Comparison of ENCODE assay signal across 1 cellular context in the genomic region with DNA sequence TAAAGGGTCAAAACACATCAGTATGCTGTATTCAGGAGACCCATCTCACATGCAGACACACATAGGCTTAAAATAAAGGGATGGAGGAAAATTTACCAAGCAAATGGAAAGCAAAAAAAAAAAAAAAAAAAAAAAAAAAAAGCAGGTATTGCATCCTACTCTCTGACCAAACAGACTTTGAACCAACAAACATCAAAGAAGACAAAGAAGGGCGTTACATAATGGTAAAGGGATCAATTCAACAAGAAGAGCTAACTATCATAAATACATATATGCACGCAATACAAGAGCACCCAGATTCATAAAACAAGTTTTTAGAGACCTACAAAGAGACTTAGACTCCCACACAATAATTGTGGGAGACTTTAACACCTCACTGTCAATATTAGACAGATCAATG.
A peak's percentile ranks its signal among the peaks of the same experiment; 100 is the strongest.
DNase-seq lines count a peak whose midpoint lies in the region; ATAC-seq, FAIRE-seq and TF ChIP-seq lines count a peak whose summit lies in the region.
"Not testable (repeated sequence)": the region's sequence is repeated elsewhere in the genome, so short reads cannot be mapped to it uniquely, and the experiment has no call there.

No MANE protein-coding gene starts in this region.

- TF ChIP-seq POLR2A in HepG2 (IDR thresholded peaks at IDR 0.05; ENCODE audit: insufficient read depth in 1 of 2, low read depth in 2 of 2, low read length in 2 of 2), result not testable (repeated sequence)

- H3K79me2 ChIP-seq in HepG2 (ENCODE audit: insufficient read depth, low read length), result not testable (repeated sequence)

- BruUV-seq in HepG2 (replicated peaks; lab: Mats Ljungman, UMichigan), result not testable (repeated sequence)

- not testable (repeated sequence) for TF ChIP-seq RAD21 in HepG2 (CRISPR knock-in tag; IDR thresholded peaks at IDR 0.05)

- peak; percentile 81 for DNase-seq in HepG2 (ENCODE audit: low spot score)

- CTCF ChIA-PET in HepG2 (lab: Yijun Ruan, JAX; ENCODE audit: low intra/inter-chr PET ratio, low total read pairs), result not testable (repeated sequence)

- TF ChIP-seq EP300 in HepG2 (IDR thresholded peaks at IDR 0.05; ENCODE audit: low read depth in 2 of 2, low read length in 2 of 2), result peak; percentile 36 to 64; a peak in 2 of 4 replicates
- not testable (repeated sequence) for TF ChIP-seq EP300 in HepG2 (CRISPR knock-in tag; IDR thresholded peaks at IDR 0.05; ENCODE audit: borderline replicate concordance)

- intact Hi-C loops in HepG2 (cut with micrococcal nuclease; ENCODE audit: unreplicated experiment), result loop anchor here (10.0 kb wide), 1 partner anchor 66 kb away; no protein-coding TSS in a partner anchor

- not testable (repeated sequence) for TF ChIP-seq CTCF in HepG2 (CRISPR knock-in tag; IDR thresholded peaks at IDR 0.05)

- POLR2A ChIA-PET in HepG2 (lab: Yijun Ruan, JAX), result interaction anchor here (0.6 kb wide), 2 partner anchors 340 to 1392 kb away, joined by 3 read pairs; no protein-coding TSS in a partner anchor

- not testable (repeated sequence) for H3K27ac ChIP-seq in HepG2 (ENCODE audit: extremely low read length, insufficient read depth, low read length)

- H2AFZ ChIP-seq in HepG2 (ENCODE audit: low read length), result not testable (repeated sequence)

- not testable (repeated sequence) for H3K4me3 ChIP-seq in HepG2 (replicated peaks in 1 of 3; ENCODE audit: insufficient read depth in 1 of 3, low read depth in 2 of 3, low read length in 3 of 3)

- in situ Hi-C loops in HepG2 (cut with HindIII; ENCODE audit: extremely low pct_ligation_motif_present, low pct_unique_long_range_greater_than_20kb), result not testable (repeated sequence)

- H3K36me3 ChIP-seq in HepG2 (replicated peaks in 1 of 2; ENCODE audit: control insufficient read depth in 1 of 2, insufficient read depth in 2 of 2, low read length in 2 of 2), result not testable (repeated sequence)

- H3K4me2 ChIP-seq in HepG2 (ENCODE audit: low read depth, low read length), result 0 out of 2 replicates have a peak overlapping the region, but pooled peaks have one; percentile 27

- H3K27me3 ChIP-seq in HepG2 (ENCODE audit: control insufficient read depth in 1 of 2, insufficient read depth in 2 of 2, low read length in 2 of 2), result not testable (repeated sequence)

- peaks cover 33% of the 10 kb centered on the region for H3K4me1 ChIP-seq in HepG2 (ENCODE audit: insufficient read depth, low read length)

- not testable (repeated sequence) for H3K9me3 ChIP-seq in HepG2 (ENCODE audit: low read length)

- FAIRE-seq in HepG2 (lab: Jason Lieb, UNC), result peak; percentile 18

- H3K9ac ChIP-seq in HepG2 (ENCODE audit: insufficient read depth, low read depth, low read length), result not testable (repeated sequence)

- ATAC-seq in HepG2, result not testable (repeated sequence)

- H4K20me1 ChIP-seq in HepG2 (ENCODE audit: insufficient read depth, low read length), result not testable (repeated sequence)

- 32% methylated on average over 2 of the region's 2 CpGs for WGBS in HepG2 (ENCODE audit: low lambda C conversion rate)

TF ChIP-seq in HepG2, 621 proteins besides CTCF, POLR2A, EP300 and RAD21 (continues in another document):
- TF ChIP-seq, protein P1, sequence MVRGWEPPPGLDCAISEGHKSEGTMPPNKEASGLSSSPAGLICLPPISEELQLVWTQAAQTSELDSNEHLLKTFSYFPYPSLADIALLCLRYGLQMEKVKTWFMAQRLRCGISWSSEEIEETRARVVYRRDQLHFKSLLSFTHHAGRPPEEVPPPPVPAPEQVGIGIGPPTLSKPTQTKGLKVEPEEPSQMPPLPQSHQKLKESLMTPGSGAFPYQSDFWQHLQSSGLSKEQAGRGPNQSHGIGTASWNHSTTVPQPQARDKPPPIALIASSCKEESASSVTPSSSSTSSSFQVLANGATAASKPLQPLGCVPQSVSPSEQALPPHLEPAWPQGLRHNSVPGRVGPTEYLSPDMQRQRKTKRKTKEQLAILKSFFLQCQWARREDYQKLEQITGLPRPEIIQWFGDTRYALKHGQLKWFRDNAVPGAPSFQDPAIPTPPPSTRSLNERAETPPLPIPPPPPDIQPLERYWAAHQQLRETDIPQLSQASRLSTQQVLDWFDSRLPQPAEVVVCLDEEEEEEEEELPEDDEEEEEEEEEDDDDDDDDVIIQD (CRISPR knock-in tag; IDR thresholded peaks at IDR 0.05; ENCODE audit: low read depth), result peak; percentile 60; the same call in 1 of the 2 replicates
- TF ChIP-seq, protein P2, sequence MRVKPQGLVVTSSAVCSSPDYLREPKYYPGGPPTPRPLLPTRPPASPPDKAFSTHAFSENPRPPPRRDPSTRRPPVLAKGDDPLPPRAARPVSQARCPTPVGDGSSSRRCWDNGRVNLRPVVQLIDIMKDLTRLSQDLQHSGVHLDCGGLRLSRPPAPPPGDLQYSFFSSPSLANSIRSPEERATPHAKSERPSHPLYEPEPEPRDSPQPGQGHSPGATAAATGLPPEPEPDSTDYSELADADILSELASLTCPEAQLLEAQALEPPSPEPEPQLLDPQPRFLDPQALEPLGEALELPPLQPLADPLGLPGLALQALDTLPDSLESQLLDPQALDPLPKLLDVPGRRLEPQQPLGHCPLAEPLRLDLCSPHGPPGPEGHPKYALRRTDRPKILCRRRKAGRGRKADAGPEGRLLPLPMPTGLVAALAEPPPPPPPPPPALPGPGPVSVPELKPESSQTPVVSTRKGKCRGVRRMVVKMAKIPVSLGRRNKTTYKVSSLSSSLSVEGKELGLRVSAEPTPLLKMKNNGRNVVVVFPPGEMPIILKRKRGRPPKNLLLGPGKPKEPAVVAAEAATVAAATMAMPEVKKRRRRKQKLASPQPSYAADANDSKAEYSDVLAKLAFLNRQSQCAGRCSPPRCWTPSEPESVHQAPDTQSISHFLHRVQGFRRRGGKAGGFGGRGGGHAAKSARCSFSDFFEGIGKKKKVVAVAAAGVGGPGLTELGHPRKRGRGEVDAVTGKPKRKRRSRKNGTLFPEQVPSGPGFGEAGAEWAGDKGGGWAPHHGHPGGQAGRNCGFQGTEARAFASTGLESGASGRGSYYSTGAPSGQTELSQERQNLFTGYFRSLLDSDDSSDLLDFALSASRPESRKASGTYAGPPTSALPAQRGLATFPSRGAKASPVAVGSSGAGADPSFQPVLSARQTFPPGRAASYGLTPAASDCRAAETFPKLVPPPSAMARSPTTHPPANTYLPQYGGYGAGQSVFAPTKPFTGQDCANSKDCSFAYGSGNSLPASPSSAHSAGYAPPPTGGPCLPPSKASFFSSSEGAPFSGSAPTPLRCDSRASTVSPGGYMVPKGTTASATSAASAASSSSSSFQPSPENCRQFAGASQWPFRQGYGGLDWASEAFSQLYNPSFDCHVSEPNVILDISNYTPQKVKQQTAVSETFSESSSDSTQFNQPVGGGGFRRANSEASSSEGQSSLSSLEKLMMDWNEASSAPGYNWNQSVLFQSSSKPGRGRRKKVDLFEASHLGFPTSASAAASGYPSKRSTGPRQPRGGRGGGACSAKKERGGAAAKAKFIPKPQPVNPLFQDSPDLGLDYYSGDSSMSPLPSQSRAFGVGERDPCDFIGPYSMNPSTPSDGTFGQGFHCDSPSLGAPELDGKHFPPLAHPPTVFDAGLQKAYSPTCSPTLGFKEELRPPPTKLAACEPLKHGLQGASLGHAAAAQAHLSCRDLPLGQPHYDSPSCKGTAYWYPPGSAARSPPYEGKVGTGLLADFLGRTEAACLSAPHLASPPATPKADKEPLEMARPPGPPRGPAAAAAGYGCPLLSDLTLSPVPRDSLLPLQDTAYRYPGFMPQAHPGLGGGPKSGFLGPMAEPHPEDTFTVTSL (CRISPR knock-in tag; IDR thresholded peaks at IDR 0.05; ENCODE audit: borderline replicate concordance), result peak; percentile 56; the same call in 1 of the 2 replicates
